Comparison of ENCODE assay signal across 12 cellular contexts in the genomic region with DNA sequence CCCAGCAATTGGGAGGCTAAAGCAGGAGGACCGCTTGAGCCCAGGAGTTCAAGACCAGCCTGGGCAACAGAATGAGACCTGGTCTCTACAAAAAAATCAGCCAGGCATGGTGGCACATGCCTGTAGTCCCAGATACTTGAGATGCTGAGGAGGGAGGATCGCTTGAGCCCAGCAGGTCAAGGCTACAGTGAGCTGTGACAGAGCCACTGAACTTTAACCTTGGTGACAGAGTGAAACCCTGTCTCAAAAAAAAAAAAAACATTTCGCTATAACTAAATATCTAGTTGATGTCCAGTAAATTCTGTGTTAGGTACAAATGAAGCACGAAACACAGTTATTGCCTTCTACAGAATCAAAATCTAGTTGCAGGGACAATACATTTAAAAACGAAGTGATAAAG.
"Had no signal": no experiment of that assay in that cellular context is flagged by ENCODE, and none has a peak within 500 bp of the region (broad histone marks: within the 10 kb centered on the region; RNA-seq: fewer than 3 reads in every experiment).

No MANE protein-coding gene starts in this region.

- H3K27ac ChIP-seq: hepatocyte, SJSA1 had no signal

- H3K4me2 ChIP-seq: hepatocyte had no signal

- H3K4me3 ChIP-seq: hepatocyte, SJSA1 had no signal

- H3K27ac Mint-ChIP-seq: type B pancreatic cell had no signal

- H3K4me3 Mint-ChIP-seq: type B pancreatic cell had no signal

- DNase-seq: activated naive CD4-positive, alpha-beta T cell; activated T-cell treated with anti-CD3 and anti-CD28 coated beads for 4 hours; kidney; left ventricle myocardium superior; stimulated activated CD4-positive, alpha-beta T cell treated with anti-CD3 and anti-CD28 coated beads, Interleukin-12 subunit alpha, Interleukin-12 subunit beta, amount 100 ng/mL, for 4 hours; stimulated activated CD4-positive, alpha-beta T cell treated with anti-CD3 and anti-CD28 coated beads, Interleukin-2, amount 100 ng/mL, for 24 hours; substantia nigra had no signal

- H3K27me3 ChIP-seq: hepatocyte, SJSA1 had no signal

- H3K27me3 Mint-ChIP-seq: type B pancreatic cell had no signal

- H3K9me3 Mint-ChIP-seq: type B pancreatic cell had no signal

- ATAC-seq: activated CD4-positive, CD25-positive, alpha-beta regulatory T cell treated with anti-CD3 and anti-CD28 coated beads, Interleukin-2, amount 50 U/mL, for 24 hours; esophagus mucosa; left ventricle myocardium superior had no signal

- H3K79me2 ChIP-seq: hepatocyte had no signal
